Comparison of ENCODE assay signal across 14 cellular contexts in genomic region chr21:46264690-46265144, GRCh38. TPM values are rescaled to one million over a fixed set of nuclear protein-coding genes. Genes with fewer than 3 reads are reported as not detected.
DNase-seq lines count a peak whose midpoint lies in the region; ATAC-seq, FAIRE-seq and TF ChIP-seq lines count a peak whose summit lies in the region.
"Had no signal": no experiment of that assay in that cellular context is flagged by ENCODE, and none has a peak within 500 bp of the region (broad histone marks: within the 10 kb centered on the region; RNA-seq: fewer than 3 reads in every experiment).

No MANE protein-coding gene starts in this region.

- peaks cover 7% of the 10 kb centered on the region for H3K9me1 ChIP-seq in K562 (ENCODE audit: control insufficient read depth, insufficient read depth, low read length)

- H3K36me3 ChIP-seq in HEK293 (ENCODE audit: control insufficient read depth in 2 of 2, insufficient read depth in 1 of 2, low read length in 2 of 2) (peaks cover 64 to 85% of the 10 kb centered on the region in 2 experiments), K562 (ENCODE audit: control insufficient read depth, insufficient read depth, low read length) (peaks cover 88% of the 10 kb centered on the region), uterus (no peaks in the 10 kb centered on the region)

- 0 out of 2 replicates have a peak, but pooled peaks cover 8% of the 10 kb centered on the region for H4K20me1 ChIP-seq in K562 (replicated peaks; ENCODE audit: control insufficient read depth, insufficient read depth, low read length)

- no peaks in the 10 kb centered on the region for H3K79me2 ChIP-seq in K562 (ENCODE audit: control insufficient read depth, insufficient read depth, low read length)

- DNase-seq in K562 (ENCODE audit: extremely low read depth in 1 of 4, low spot score in 3 of 4) (peak; percentile 53 to 77 (median 63)), omental fat pad (ENCODE audit: low spot score) (no peak), uterus (no peak), DMS79 (lab: John Stamatoyannopoulos, UW) (no peak)
- DNase-seq: activated B cell treated with CpG ODN at 0.5 μM for 24 hours; activated naive CD8-positive, alpha-beta T cell treated with anti-CD3 and anti-CD28 coated beads, Interleukin-2, amount 10 ng/mL, durations not matched to agents 7 days and 5 days; dorsolateral prefrontal cortex; GF-D8; NCI-H2029; SHP77; testis had no signal

- CTCF ChIA-PET in HEK293 (lab: Yijun Ruan, JAX) = interaction anchor here (0.6 kb wide), 1 partner anchor 310 kb away, joined by 4 read pairs; no protein-coding TSS in a partner anchor
- CTCF ChIA-PET in K562 (lab: Yijun Ruan, JAX; ENCODE audit: low intra/inter-chr PET ratio) = no interaction called here

- H3K4me3 ChIP-seq in HEK293 (ENCODE audit: low read depth, low read length) (no peak overlapping the region), K562 (no peak overlapping the region), uterus (no peak overlapping the region)
- H3K4me3 ChIP-seq: dorsolateral prefrontal cortex, testis had no signal

- H3K27ac ChIP-seq in HEK293 (ENCODE audit: extremely low read depth, low read depth, low read length) = no peak overlapping the region
- no peak overlapping the region; the same call in 2 of the 3 replicates for H3K27ac ChIP-seq in K562 (ENCODE audit: extremely low read depth, low read depth, low read length)
- H3K27ac ChIP-seq in uterus = no peak overlapping the region
- H3K27ac ChIP-seq: dorsolateral prefrontal cortex, testis had no signal

- intact Hi-C loops in K562 (cut with micrococcal nuclease) (no loop called here), uterus (cut with DNase I; ENCODE audit: low total_unique reads) (no loop called here)

- in situ Hi-C loops in K562 (cut with MboI) = no loop called here

- H3K9me3 ChIP-seq in HEK293 (ENCODE audit: control insufficient read depth, insufficient read depth, low read depth, low read length) (no peaks in the 10 kb centered on the region), K562 (replicated peaks; ENCODE audit: control insufficient read depth, insufficient read depth, low read depth, low read length) (no peaks in the 10 kb centered on the region), uterus (no peaks in the 10 kb centered on the region)
- H3K9me3 ChIP-seq: testis had no signal

- WGBS in K562 (ENCODE audit: insufficient coverage, low coverage, missing lambda C conversion rate) = 88% methylated on average over 13 of the region's 13 CpGs

- FAIRE-seq in K562 (lab: Jason Lieb, UNC) = peak; percentile 32
- FAIRE-seq: bronchial epithelial cell had no signal

- TF ChIP-seq EP300 in K562 (IDR thresholded peaks at IDR 0.05; ENCODE audit: low read length) = no peak

- ATAC-seq in K562 (peak; percentile 86), omental fat pad (ENCODE audit: low FRiP score) (peak; percentile 37), HG02970 (IDR thresholded peaks at IDR 0.05; ENCODE audit: low FRiP score, unreplicated experiment) (no peak)

- no TSS peak for BruUV-seq in K562 (replicated peaks; lab: Mats Ljungman, UMichigan)

- H3K9ac ChIP-seq in K562 (ENCODE audit: insufficient read depth in 1 of 2, low read depth in 2 of 2, low read length in 2 of 2) = peak overlapping the region in 1 of 2 experiments; percentile 19; a peak in 1 of 4 replicates

- H3K27me3 ChIP-seq in K562 (ENCODE audit: control insufficient read depth in 2 of 2, insufficient read depth in 2 of 2, low read length in 2 of 2) = no peaks in the 10 kb centered on the region; a peak in 1 of 5 replicates
- no peaks in the 10 kb centered on the region for H3K27me3 ChIP-seq in uterus
- H3K27me3 ChIP-seq: dorsolateral prefrontal cortex, testis had no signal

- peak in 1 of 2 experiments; percentile 24; a peak in 1 of 4 replicates for TF ChIP-seq RAD21 in K562 (CRISPR knock-in tag; conservative IDR thresholded peaks at IDR 0.05 in 1 of 2, IDR thresholded peaks at IDR 0.05 in 1 of 2)

- H3K4me1 ChIP-seq in HEK293 (ENCODE audit: control insufficient read depth, insufficient read depth, low read length) (no peaks in the 10 kb centered on the region), K562 (replicated peaks in 1 of 2; ENCODE audit: control insufficient read depth in 2 of 2, insufficient read depth in 2 of 2, low read length in 2 of 2) (peaks cover 0 to 22% of the 10 kb centered on the region in 2 experiments; a peak in 3 of 5 replicates), uterus (no peaks in the 10 kb centered on the region)
- H3K4me1 ChIP-seq: testis had no signal

- no peak overlapping the region for H3K4me2 ChIP-seq in K562 (ENCODE audit: insufficient read depth, low read length)

- TF ChIP-seq POLR2A in K562 (conservative IDR thresholded peaks at IDR 0.05) (peak; percentile 42; the same call in 1 of the 2 replicates), uterus (IDR thresholded peaks at IDR 0.05) (no peak)

- POLR2A ChIA-PET in HEK293 (lab: Yijun Ruan, JAX) = no interaction called here
- POLR2A ChIA-PET in K562 (lab: Yijun Ruan, JAX) = interaction anchor here (0.6 to 2.8 kb wide), 4 partner anchors 11 to 30 kb away, joined by 3 to 16 read pairs (median 7); no protein-coding TSS in a partner anchor

- H2AFZ ChIP-seq in K562 (ENCODE audit: low read depth, low read length) = no peak overlapping the region

- TF ChIP-seq CTCF in HEK293 (tag by site-specific recombination; IDR thresholded peaks at IDR 0.05) (no peak), K562 (IDR thresholded peaks at IDR 0.05 in 2 of 3, conservative IDR thresholded peaks at IDR 0.05 in 1 of 3; ENCODE audit: insufficient read depth in 2 of 3, low read depth in 1 of 3, low read length in 3 of 3) (peak; percentile 31 to 39 (median 35); a peak in 4 of 6 replicates), omental fat pad (IDR thresholded peaks at IDR 0.05) (no peak), uterus (IDR thresholded peaks at IDR 0.05) (no peak)

RNA-seq across cellular contexts. Expression of gene MCM3AP, which starts 20.7 kb away (rescaled TPM):
- total RNA-seq in K562 (2011; cell fraction: chromatin; rRNA removed; ENCODE audit: low replicate concordance) = 521 and 755 TPM in 2 replicates
- 321 and 328 TPM in 2 replicates for total RNA-seq in K562 (2011; cell fraction: nucleolus; rRNA removed)
- total RNA-seq in K562 (2011; cell fraction: nucleoplasm; rRNA removed) = 365 and 369 TPM in 2 replicates
- total RNA-seq in K562 (2014; rRNA removed) (98.9 and 106 TPM in 2 replicates), K562 (2014; rRNA removed; fragmentation: Illumina TruSeq; extraction: Trizol) (69.2 and 73.1 TPM in 2 replicates), K562 (2015; rRNA removed; fragmentation: Illumina TruSeq; extraction: Trizol) (65.1 and 80.9 TPM in 2 replicates), K562 (2021) (154 and 179 TPM in 2 replicates), omental fat pad (100 to 1,000 TPM in 1 of 4 donors, 10 to 100 TPM in 3; 63.8 to 129 (median 76.6) TPM), uterus (100 to 1,000 TPM in 2 of 4 donors, 10 to 100 TPM in 2; 24.1 to 128 (median 93.2) TPM)
- polyA plus RNA-seq in K562 (2011; rRNA removed) (60.4 and 69.6 TPM in 2 replicates), K562 (2014; fragmentation: Illumina TruSeq; extraction: Trizol) (65.9 and 75.9 TPM in 2 replicates), K562 (2014; fragmentation: Nextera tagmentation; extraction: Ambion mirVana) (1 to 10 TPM; 6.5 to 9.1 TPM), K562 (2014; rRNA removed) (75.4 and 82.8 TPM in 2 replicates)
- 46.8 and 52.9 TPM in 2 replicates for polyA plus RNA-seq in K562 (2011; cell fraction: cytosol; rRNA removed)
- 172 and 195 TPM in 2 replicates for polyA plus RNA-seq in K562 (2011; cell fraction: nucleus; rRNA removed)
- 67.7 and 73.1 TPM in 2 replicates for polyA plus RNA-seq in K562 (2012)
- 102 and 106 TPM in 2 replicates for polyA minus RNA-seq in K562 (2011; rRNA and poly(A)+ RNA removed)
- polyA minus RNA-seq in K562 (2011; cell fraction: cytosol; rRNA and poly(A)+ RNA removed) = 116 and 119 TPM in 2 replicates
- polyA minus RNA-seq in K562 (2011; cell fraction: nucleus; rRNA and poly(A)+ RNA removed) = 122 and 182 TPM in 2 replicates

RNA-seq across cellular contexts. Expression of gene YBEY, which starts 21.4 kb away (rescaled TPM):
- 18.6 and 19.3 TPM in 2 replicates for total RNA-seq in K562 (2011; cell fraction: chromatin; rRNA removed; ENCODE audit: low replicate concordance)
- total RNA-seq in K562 (2011; cell fraction: nucleolus; rRNA removed) = 15.7 and 16.2 TPM in 2 replicates
- total RNA-seq in K562 (2011; cell fraction: nucleoplasm; rRNA removed) = 18.8 and 20.2 TPM in 2 replicates
- 10.7 and 12.4 TPM in 2 replicates for total RNA-seq in K562 (2014; rRNA removed)
- total RNA-seq in K562 (2014; rRNA removed; fragmentation: Illumina TruSeq; extraction: Trizol) = 12.4 and 14.0 TPM in 2 replicates
- total RNA-seq in K562 (2015; rRNA removed; fragmentation: Illumina TruSeq; extraction: Trizol) = 14.3 and 15.6 TPM in 2 replicates
- total RNA-seq in K562 (2021) = 10.5 and 10.7 TPM in 2 replicates
- 9.9 and 15.9 TPM in 2 replicates for polyA plus RNA-seq in K562 (2011; rRNA removed)
- polyA plus RNA-seq in K562 (2011; cell fraction: cytosol; rRNA removed) = 8.1 and 10.3 TPM in 2 replicates
- polyA plus RNA-seq in K562 (2011; cell fraction: nucleus; rRNA removed) = 6.9 and 7.3 TPM in 2 replicates
- 13.9 and 16.0 TPM in 2 replicates for polyA plus RNA-seq in K562 (2012)
- 14.1 and 14.7 TPM in 2 replicates for polyA plus RNA-seq in K562 (2014; fragmentation: Illumina TruSeq; extraction: Trizol)
- polyA plus RNA-seq in K562 (2014; fragmentation: Nextera tagmentation; extraction: Ambion mirVana) = 1 to 10 TPM; 6.4 to 9.4 TPM
- polyA plus RNA-seq in K562 (2014; rRNA removed) = 28.0 and 39.6 TPM in 2 replicates
- polyA minus RNA-seq in K562 (2011; rRNA and poly(A)+ RNA removed) = 7.3 and 8.3 TPM in 2 replicates
- polyA minus RNA-seq in K562 (2011; cell fraction: cytosol; rRNA and poly(A)+ RNA removed) = 2.5 and 5.2 TPM in 2 replicates
- 4.6 and 6.9 TPM in 2 replicates for polyA minus RNA-seq in K562 (2011; cell fraction: nucleus; rRNA and poly(A)+ RNA removed)
- 10 to 100 TPM in 1 of 4 donors, 1 to 10 TPM in 3; 5.4 to 12.7 (median 9.3) TPM for total RNA-seq in omental fat pad
- 10 to 100 TPM in 3 of 4 donors, 1 to 10 TPM in 1; 2.9 to 78.6 (median 13.0) TPM for total RNA-seq in uterus

RNA-seq across cellular contexts. Expression of gene LSS, which starts 36.1 kb away (rescaled TPM):
- total RNA-seq in K562 (2011; cell fraction: chromatin; rRNA removed; ENCODE audit: low replicate concordance) = 322 and 719 TPM in 2 replicates
- total RNA-seq in K562 (2011; cell fraction: nucleolus; rRNA removed) = 292 and 343 TPM in 2 replicates
- 326 and 359 TPM in 2 replicates for total RNA-seq in K562 (2011; cell fraction: nucleoplasm; rRNA removed)
- total RNA-seq in K562 (2014; rRNA removed) = 56.4 and 67.6 TPM in 2 replicates
- total RNA-seq in K562 (2014; rRNA removed; fragmentation: Illumina TruSeq; extraction: Trizol) = 10.6 and 15.1 TPM in 2 replicates
- 29.6 and 29.8 TPM in 2 replicates for total RNA-seq in K562 (2015; rRNA removed; fragmentation: Illumina TruSeq; extraction: Trizol)
- total RNA-seq in K562 (2021) = 87.9 and 89.5 TPM in 2 replicates
- polyA plus RNA-seq in K562 (2011; rRNA removed) = 81.3 and 221 TPM in 2 replicates
- 98.8 and 159 TPM in 2 replicates for polyA plus RNA-seq in K562 (2011; cell fraction: cytosol; rRNA removed)
- 739 and 1,169 TPM in 2 replicates for polyA plus RNA-seq in K562 (2011; cell fraction: nucleus; rRNA removed)
- 51.7 and 64.9 TPM in 2 replicates for polyA plus RNA-seq in K562 (2012)
- 37.4 and 43.3 TPM in 2 replicates for polyA plus RNA-seq in K562 (2014; fragmentation: Illumina TruSeq; extraction: Trizol)
- polyA plus RNA-seq in K562 (2014; fragmentation: Nextera tagmentation; extraction: Ambion mirVana) = 1 to 10 TPM; 2.2 to 2.7 TPM
- 58.2 and 80.7 TPM in 2 replicates for polyA plus RNA-seq in K562 (2014; rRNA removed)
- 117 and 159 TPM in 2 replicates for polyA minus RNA-seq in K562 (2011; rRNA and poly(A)+ RNA removed)
- polyA minus RNA-seq in K562 (2011; cell fraction: cytosol; rRNA and poly(A)+ RNA removed) = 32.4 and 62.6 TPM in 2 replicates
- 91.6 and 197 TPM in 2 replicates for polyA minus RNA-seq in K562 (2011; cell fraction: nucleus; rRNA and poly(A)+ RNA removed)
- 100 to 1,000 TPM in 2 of 4 donors, 10 to 100 TPM in 2; 94.8 to 122 (median 108) TPM for total RNA-seq in omental fat pad
- total RNA-seq in uterus = 10 to 100 TPM; 35.4 to 94.0 (median 41.5) TPM

RNA-seq across cellular contexts. Expression of gene C21orf58, which starts 59.0 kb away (rescaled TPM):
- 76.9 and 158 TPM in 2 replicates for total RNA-seq in K562 (2011; cell fraction: chromatin; rRNA removed; ENCODE audit: low replicate concordance)
- total RNA-seq in K562 (2011; cell fraction: nucleolus; rRNA removed) = 122 and 125 TPM in 2 replicates
- 94.2 and 95.7 TPM in 2 replicates for total RNA-seq in K562 (2011; cell fraction: nucleoplasm; rRNA removed)
- 20.1 and 22.4 TPM in 2 replicates for total RNA-seq in K562 (2014; rRNA removed)
- 4.5 and 6.0 TPM in 2 replicates for total RNA-seq in K562 (2014; rRNA removed; fragmentation: Illumina TruSeq; extraction: Trizol)
- 13.5 and 14.2 TPM in 2 replicates for total RNA-seq in K562 (2015; rRNA removed; fragmentation: Illumina TruSeq; extraction: Trizol)
- total RNA-seq in K562 (2021) = 29.1 and 30.5 TPM in 2 replicates
- 12.4 and 16.7 TPM in 2 replicates for polyA plus RNA-seq in K562 (2011; rRNA removed)
- 13.8 and 15.9 TPM in 2 replicates for polyA plus RNA-seq in K562 (2011; cell fraction: cytosol; rRNA removed)
- 66.8 and 97.1 TPM in 2 replicates for polyA plus RNA-seq in K562 (2011; cell fraction: nucleus; rRNA removed)
- polyA plus RNA-seq in K562 (2012) = 14.5 and 40.1 TPM in 2 replicates
- polyA plus RNA-seq in K562 (2014; fragmentation: Illumina TruSeq; extraction: Trizol) = 10.6 and 16.1 TPM in 2 replicates
- 1 to 10 TPM; 1.2 to 1.9 TPM for polyA plus RNA-seq in K562 (2014; fragmentation: Nextera tagmentation; extraction: Ambion mirVana)
- polyA plus RNA-seq in K562 (2014; rRNA removed) = 27.9 and 30.0 TPM in 2 replicates
- polyA minus RNA-seq in K562 (2011; rRNA and poly(A)+ RNA removed) = 11.0 and 11.9 TPM in 2 replicates
- polyA minus RNA-seq in K562 (2011; cell fraction: cytosol; rRNA and poly(A)+ RNA removed) = 9.0 and 10.6 TPM in 2 replicates
- 48.5 and 60.9 TPM in 2 replicates for polyA minus RNA-seq in K562 (2011; cell fraction: nucleus; rRNA and poly(A)+ RNA removed)
- 1 to 10 TPM in 2 of 4 donors, under 1 TPM in 2; 0.44 to 2.4 (median 0.91) TPM for total RNA-seq in omental fat pad
- total RNA-seq in uterus = 1 to 10 TPM in 3 of 4 donors, under 1 TPM in 1; 0.88 to 9.4 (median 5.6) TPM

RNA-seq across cellular contexts. Expression of gene PCNT, which starts 59.2 kb away (rescaled TPM):
- total RNA-seq in K562 (2011; cell fraction: chromatin; rRNA removed; ENCODE audit: low replicate concordance) = 228 and 231 TPM in 2 replicates
- 111 and 116 TPM in 2 replicates for total RNA-seq in K562 (2011; cell fraction: nucleolus; rRNA removed)
- total RNA-seq in K562 (2011; cell fraction: nucleoplasm; rRNA removed) = 105 and 117 TPM in 2 replicates
- 31.3 and 36.8 TPM in 2 replicates for total RNA-seq in K562 (2014; rRNA removed)
- total RNA-seq in K562 (2014; rRNA removed; fragmentation: Illumina TruSeq; extraction: Trizol) = 32.5 and 33.8 TPM in 2 replicates
- 29.7 and 30.9 TPM in 2 replicates for total RNA-seq in K562 (2015; rRNA removed; fragmentation: Illumina TruSeq; extraction: Trizol)
- 43.7 and 53.5 TPM in 2 replicates for total RNA-seq in K562 (2021)
- polyA plus RNA-seq in K562 (2011; rRNA removed) = 23.9 and 27.8 TPM in 2 replicates
- polyA plus RNA-seq in K562 (2011; cell fraction: cytosol; rRNA removed) = 12.2 and 15.3 TPM in 2 replicates
- 138 and 140 TPM in 2 replicates for polyA plus RNA-seq in K562 (2011; cell fraction: nucleus; rRNA removed)
- polyA plus RNA-seq in K562 (2012) = 30.2 and 40.7 TPM in 2 replicates
- polyA plus RNA-seq in K562 (2014; fragmentation: Illumina TruSeq; extraction: Trizol) = 32.1 and 34.5 TPM in 2 replicates
- polyA plus RNA-seq in K562 (2014; fragmentation: Nextera tagmentation; extraction: Ambion mirVana) = 10 to 100 TPM in 1 of 2 experiments, 1 to 10 TPM in 1; 9.1 to 16.4 TPM
- polyA plus RNA-seq in K562 (2014; rRNA removed) = 35.9 and 41.2 TPM in 2 replicates
- polyA minus RNA-seq in K562 (2011; rRNA and poly(A)+ RNA removed) = 81.0 and 84.8 TPM in 2 replicates
- polyA minus RNA-seq in K562 (2011; cell fraction: cytosol; rRNA and poly(A)+ RNA removed) = 18.4 and 26.1 TPM in 2 replicates
- 52.5 and 71.8 TPM in 2 replicates for polyA minus RNA-seq in K562 (2011; cell fraction: nucleus; rRNA and poly(A)+ RNA removed)
- 10 to 100 TPM; 23.0 to 51.7 (median 24.4) TPM for total RNA-seq in omental fat pad
- 10 to 100 TPM in 2 of 4 donors, 1 to 10 TPM in 2; 6.2 to 29.7 (median 17.1) TPM for total RNA-seq in uterus

Comparison
In these comparisons a context has a peak if more than half of its experiments do, and no peak if none do; other contexts are left out.
1. CTCF ChIP-seq: peak in K562 (3 of 3); none in HEK293 (single experiment), omental fat pad (0 of 3) and uterus (0 of 4).
2. DNase-seq: peak in K562 (4 of 4); none in omental fat pad (single experiment), uterus (0 of 2) and DMS79 (single experiment).
3. Of the 44 proteins assayed by ChIP-seq in both K562 and HEK293: peak only in K562: CTCF; only in HEK293: KLF10 and SP2; in both: KLF1; in neither: 39; mixed calls (peak in some experiments, not most) for 1.